1 cellular context compared by ENCODE assay signal in the genomic region with DNA sequence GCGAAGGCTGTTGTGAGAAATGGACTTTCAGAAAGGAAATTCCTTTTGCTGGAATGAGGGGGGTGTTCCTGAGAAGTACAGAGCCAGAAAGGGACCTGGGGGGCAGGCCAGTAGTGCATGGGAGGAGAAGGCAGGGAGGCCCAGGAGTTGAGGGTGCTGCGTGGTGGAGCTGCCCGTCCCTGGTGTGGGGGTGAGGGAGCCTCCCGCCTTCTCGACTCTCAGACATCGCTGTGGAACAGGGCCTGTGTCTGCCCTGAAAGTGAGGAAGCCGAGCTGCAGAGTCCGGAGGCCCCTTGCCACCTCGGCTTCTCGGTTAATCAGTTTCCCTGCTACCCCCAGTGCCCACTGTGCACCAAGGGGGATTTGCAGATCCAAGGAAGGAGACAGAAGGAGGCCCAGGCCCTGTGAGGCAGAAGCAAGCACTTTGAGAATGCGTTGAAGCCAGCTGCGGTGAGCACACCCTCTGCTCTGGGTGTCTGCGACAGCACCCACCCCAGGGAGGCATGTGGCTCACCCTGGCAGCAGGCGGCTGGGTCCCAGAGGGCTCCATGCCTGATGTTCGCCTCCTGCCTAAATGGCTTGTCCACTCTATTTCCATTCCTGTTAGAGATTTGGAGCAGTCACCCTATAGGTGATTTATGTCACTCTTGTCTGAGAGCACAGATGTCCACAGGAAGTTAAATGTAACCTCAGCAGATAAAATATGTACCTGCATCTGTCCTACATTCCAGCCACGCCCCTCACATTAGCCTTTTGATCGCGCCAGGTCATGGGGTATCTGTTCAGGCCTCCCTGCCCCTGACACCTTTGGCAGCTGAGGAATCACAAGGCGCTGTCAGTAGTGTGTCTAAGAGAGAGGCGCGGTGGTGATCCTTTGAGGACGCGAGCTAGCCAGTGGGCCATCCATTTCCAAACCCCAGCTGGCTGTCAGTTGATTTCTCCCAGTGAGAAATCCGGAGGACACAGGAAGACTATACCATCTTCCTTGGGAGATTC.
TF ChIP-seq lines count a peak whose summit lies in the region.

No MANE protein-coding gene starts in this region.

TF ChIP-seq in H1, 55 proteins besides CTCF, POLR2A, EP300 and RAD21:
- TF ChIP-seq HDAC2 (IDR thresholded peaks at IDR 0.05; ENCODE audit: borderline replicate concordance in 1 of 2, low read depth in 2 of 2, low read length in 2 of 2) (0 out of 4 replicates have a peak, but pooled peaks of 1 of the 2 experiments have one; percentile 6), POLR2AphosphoS5 (IDR thresholded peaks at IDR 0.05; ENCODE audit: low read depth, low read length) (peak; percentile 51), SAP30 (IDR thresholded peaks at IDR 0.05; ENCODE audit: insufficient read depth, insufficient replicate concordance, low read length) (peak; percentile 5), GABPA (IDR thresholded peaks at IDR 0.05; ENCODE audit: borderline replicate concordance, insufficient read depth, low read length) (no peak)
